Comparison of ENCODE assay signal across 1 cellular context in the genomic region with DNA sequence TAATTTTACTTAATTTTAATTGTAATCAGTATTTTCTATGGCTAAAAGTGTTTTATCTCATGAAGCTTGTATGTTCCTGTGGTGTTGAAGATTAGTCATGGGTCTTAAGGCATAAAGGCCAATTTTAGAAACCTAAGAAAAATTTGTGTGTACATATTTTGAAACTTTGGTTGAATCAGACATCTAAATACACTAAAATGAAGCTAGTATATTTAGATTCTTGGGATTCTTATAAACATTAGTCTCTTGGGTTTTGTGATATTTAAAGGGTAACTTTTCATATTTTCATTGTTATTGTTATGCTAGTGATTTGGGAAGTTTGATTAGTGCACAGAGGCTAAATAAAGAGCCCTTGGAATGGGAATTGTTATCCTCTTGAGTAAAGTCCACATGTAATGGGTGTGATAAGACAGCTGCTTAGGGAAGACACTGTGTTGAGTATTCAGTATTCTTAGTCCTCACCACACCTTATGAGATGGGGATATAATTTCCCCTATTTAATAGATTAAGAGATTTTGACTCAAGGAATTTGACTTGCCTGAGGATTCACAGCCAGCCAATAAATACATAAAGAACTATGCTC.
TF ChIP-seq lines count a peak whose summit lies in the region.

No MANE protein-coding gene starts in this region.

TF ChIP-seq in HepG2, 621 proteins besides CTCF, POLR2A, EP300 and RAD21:
- TF ChIP-seq ZFP36L2 (CRISPR knock-in tag; IDR thresholded peaks at IDR 0.05), result no peak
- no peak for TF ChIP-seq CBFB (CRISPR knock-in tag; IDR thresholded peaks at IDR 0.05)
- no peak for TF ChIP-seq ELF1 (CRISPR knock-in tag; IDR thresholded peaks at IDR 0.05)
- TF ChIP-seq SMARCC2 (IDR thresholded peaks at IDR 0.05), result no peak
- TF ChIP-seq ZNF780A (CRISPR knock-in tag; IDR thresholded peaks at IDR 0.05), result no peak
- no peak for TF ChIP-seq ZNF772 (CRISPR knock-in tag; IDR thresholded peaks at IDR 0.05)
- no peak for TF ChIP-seq FOXA3 (CRISPR knock-in tag; IDR thresholded peaks at IDR 0.05)
- no peak for TF ChIP-seq POLR2G (IDR thresholded peaks at IDR 0.05; ENCODE audit: low read depth, low read length)
- TF ChIP-seq CCDC6 (CRISPR knock-in tag; IDR thresholded peaks at IDR 0.05), result no peak
- TF ChIP-seq, protein P1, sequence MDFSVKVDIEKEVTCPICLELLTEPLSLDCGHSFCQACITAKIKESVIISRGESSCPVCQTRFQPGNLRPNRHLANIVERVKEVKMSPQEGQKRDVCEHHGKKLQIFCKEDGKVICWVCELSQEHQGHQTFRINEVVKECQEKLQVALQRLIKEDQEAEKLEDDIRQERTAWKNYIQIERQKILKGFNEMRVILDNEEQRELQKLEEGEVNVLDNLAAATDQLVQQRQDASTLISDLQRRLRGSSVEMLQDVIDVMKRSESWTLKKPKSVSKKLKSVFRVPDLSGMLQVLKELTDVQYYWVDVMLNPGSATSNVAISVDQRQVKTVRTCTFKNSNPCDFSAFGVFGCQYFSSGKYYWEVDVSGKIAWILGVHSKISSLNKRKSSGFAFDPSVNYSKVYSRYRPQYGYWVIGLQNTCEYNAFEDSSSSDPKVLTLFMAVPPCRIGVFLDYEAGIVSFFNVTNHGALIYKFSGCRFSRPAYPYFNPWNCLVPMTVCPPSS (IDR thresholded peaks at IDR 0.05), result no peak
- TF ChIP-seq RBAK (CRISPR knock-in tag; IDR thresholded peaks at IDR 0.05), result no peak
- TF ChIP-seq, protein P2, sequence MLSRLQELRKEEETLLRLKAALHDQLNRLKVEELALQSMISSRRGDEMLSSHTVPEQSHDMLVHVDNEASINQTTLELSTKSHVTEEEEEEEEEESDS (CRISPR knock-in tag; IDR thresholded peaks at IDR 0.05; ENCODE audit: borderline replicate concordance), result no peak
- TF ChIP-seq, protein P3, sequence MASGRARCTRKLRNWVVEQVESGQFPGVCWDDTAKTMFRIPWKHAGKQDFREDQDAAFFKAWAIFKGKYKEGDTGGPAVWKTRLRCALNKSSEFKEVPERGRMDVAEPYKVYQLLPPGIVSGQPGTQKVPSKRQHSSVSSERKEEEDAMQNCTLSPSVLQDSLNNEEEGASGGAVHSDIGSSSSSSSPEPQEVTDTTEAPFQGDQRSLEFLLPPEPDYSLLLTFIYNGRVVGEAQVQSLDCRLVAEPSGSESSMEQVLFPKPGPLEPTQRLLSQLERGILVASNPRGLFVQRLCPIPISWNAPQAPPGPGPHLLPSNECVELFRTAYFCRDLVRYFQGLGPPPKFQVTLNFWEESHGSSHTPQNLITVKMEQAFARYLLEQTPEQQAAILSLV (CRISPR knock-in tag; IDR thresholded peaks at IDR 0.05; ENCODE audit: borderline replicate concordance), result no peak
- no peak for TF ChIP-seq ZNF441 (CRISPR knock-in tag; IDR thresholded peaks at IDR 0.05; ENCODE audit: borderline replicate concordance)
- TF ChIP-seq, protein P4, sequence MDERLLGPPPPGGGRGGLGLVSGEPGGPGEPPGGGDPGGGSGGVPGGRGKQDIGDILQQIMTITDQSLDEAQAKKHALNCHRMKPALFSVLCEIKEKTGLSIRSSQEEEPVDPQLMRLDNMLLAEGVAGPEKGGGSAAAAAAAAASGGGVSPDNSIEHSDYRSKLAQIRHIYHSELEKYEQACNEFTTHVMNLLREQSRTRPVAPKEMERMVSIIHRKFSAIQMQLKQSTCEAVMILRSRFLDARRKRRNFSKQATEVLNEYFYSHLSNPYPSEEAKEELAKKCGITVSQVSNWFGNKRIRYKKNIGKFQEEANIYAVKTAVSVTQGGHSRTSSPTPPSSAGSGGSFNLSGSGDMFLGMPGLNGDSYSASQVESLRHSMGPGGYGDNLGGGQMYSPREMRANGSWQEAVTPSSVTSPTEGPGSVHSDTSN (CRISPR knock-in tag; IDR thresholded peaks at IDR 0.05), result no peak
- TF ChIP-seq NFIC (IDR thresholded peaks at IDR 0.05; ENCODE audit: low read length), result no peak
- no peak for TF ChIP-seq AKAP8 (CRISPR knock-in tag; IDR thresholded peaks at IDR 0.05)
- TF ChIP-seq ZNF17 (CRISPR knock-in tag; IDR thresholded peaks at IDR 0.05), result no peak
- no peak for TF ChIP-seq ETV5 (CRISPR knock-in tag; IDR thresholded peaks at IDR 0.05; ENCODE audit: borderline replicate concordance)
